ENCODE assay signal across 15 cellular contexts in genomic region chr13:21106089-21106488, GRCh38. TPM values are rescaled to one million over a fixed set of nuclear protein-coding genes. Genes with fewer than 3 reads are reported as not detected.
A peak's percentile ranks its signal among the peaks of the same experiment; 100 is the strongest.
DNase-seq lines count a peak whose midpoint lies in the region; ATAC-seq and TF ChIP-seq lines count a peak whose summit lies in the region.
"Had no signal": no experiment of that assay in that cellular context is flagged by ENCODE, and none has a peak within 500 bp of the region (broad histone marks: within the 10 kb centered on the region; RNA-seq: fewer than 3 reads in every experiment).

No MANE protein-coding gene starts in this region.

- H3K27ac ChIP-seq in PC-3 (ENCODE audit: low read length): no peak overlapping the region
- H3K27ac ChIP-seq: KMS-11, neural progenitor cell, thoracic aorta had no signal

- H3K79me2 ChIP-seq in PC-3 (ENCODE audit: low read length): no peaks in the 10 kb centered on the region

- TF ChIP-seq CTCF in PC-3 (conservative IDR thresholded peaks at IDR 0.05; ENCODE audit: low read depth, low read length): no peak
- no peak for TF ChIP-seq CTCF in BE2C (IDR thresholded peaks at IDR 0.05; ENCODE audit: low read depth, low read length)

- BruUV-seq in PC-3 (replicated peaks; lab: Mats Ljungman, UMichigan): no TSS peak

- no peaks in the 10 kb centered on the region for H3F3A ChIP-seq in PC-3 (ENCODE audit: low read length, unreplicated experiment)

- H3K9ac ChIP-seq in PC-3 (ENCODE audit: low read length): no peak overlapping the region
- H3K9ac ChIP-seq: KMS-11, neural progenitor cell had no signal

- no peaks in the 10 kb centered on the region for H4K20me1 ChIP-seq in PC-3 (ENCODE audit: low read length)

- H3K4me3 ChIP-seq in PC-3 (ENCODE audit: low read length): no peak overlapping the region
- H3K4me3 ChIP-seq in BE2C (ENCODE audit: low read depth, low read length): no peak overlapping the region
- H3K4me3 ChIP-seq: neural progenitor cell, thoracic aorta had no signal

- H3K4me1 ChIP-seq in PC-3 (ENCODE audit: insufficient read depth, low read length) (peaks cover 10% of the 10 kb centered on the region), BE2C (no peaks in the 10 kb centered on the region)
- H3K4me1 ChIP-seq: neural progenitor cell had no signal

- H3K9me2 ChIP-seq in PC-3 (replicated peaks; ENCODE audit: low read length): no peaks in the 10 kb centered on the region

- intact Hi-C loops in PC-3 (cut with micrococcal nuclease): no loop called here

- H3K36me3 ChIP-seq in PC-3 (ENCODE audit: low read depth, low read length) (no peaks in the 10 kb centered on the region), BE2C (no peaks in the 10 kb centered on the region)
- H3K36me3 ChIP-seq: neural progenitor cell, thoracic aorta had no signal

- ATAC-seq in PC-3 (peak; percentile 24), GM19324 (IDR thresholded peaks at IDR 0.05; ENCODE audit: low FRiP score, unreplicated experiment) (no peak)
- ATAC-seq: left lobe of liver had no signal

- CTCF ChIA-PET in PC-3 (lab: Charles Lee): no interaction called here

- H2AFZ ChIP-seq in PC-3 (ENCODE audit: low read length): peak overlapping the region; percentile 74
- H2AFZ ChIP-seq: neural progenitor cell had no signal

- POLR2A ChIA-PET in PC-3 (lab: Charles Lee; ENCODE audit: unreplicated experiment): no interaction called here

- DNase-seq in GM04504 (ENCODE audit: low read depth) (peak; percentile 28), PC-3 (peak; percentile 40), fibroblast of gingiva (ENCODE audit: low read depth) (peak; percentile 50), renal cortical epithelial cell (ENCODE audit: low read depth) (peak; percentile 83), NCI-H524 treated with DMSO at 0.1 percent for 48 hours (lab: John Stamatoyannopoulos, UW) (no peak), BE2C (no peak)
- no peak for DNase-seq in stimulated activated CD4-positive, alpha-beta T cell treated with anti-CD3 and anti-CD28 coated beads, Interleukin-12 subunit alpha, Interleukin-12 subunit beta, amount 100 ng/mL, for 4 hours
- DNase-seq: activated B cell treated with CpG ODN at 0.5 μM for 24 hours; activated naive CD8-positive, alpha-beta T cell treated with anti-CD3 and anti-CD28 coated beads for 36 hours; NCI-H2029 treated with DMSO at 0.1 percent for 48 hours had no signal

- H3K27me3 ChIP-seq in PC-3 (ENCODE audit: low read length) (no peaks in the 10 kb centered on the region), BE2C (no peaks in the 10 kb centered on the region)
- H3K27me3 ChIP-seq: neural progenitor cell had no signal

- H3K4me2 ChIP-seq in PC-3 (ENCODE audit: low read length): peak overlapping the region; percentile 38; the same call in 1 of the 2 replicates
- H3K4me2 ChIP-seq: KMS-11, neural progenitor cell had no signal

- no peaks in the 10 kb centered on the region for H3K9me3 ChIP-seq in PC-3 (ENCODE audit: low read length)
- no peaks in the 10 kb centered on the region for H3K9me3 ChIP-seq in BE2C
- H3K9me3 ChIP-seq: thoracic aorta had no signal

RNA-seq across cellular contexts. Expression of gene SAP18, which starts 33.8 kb away (rescaled TPM):
- 54.8 and 83.8 TPM in 2 replicates for total RNA-seq in PC-3 (2014; rRNA removed)
- total RNA-seq in renal cortical epithelial cell: 57.5 and 63.4 TPM in 2 replicates
- polyA plus RNA-seq in BE2C (2012; ENCODE audit: insufficient read depth, insufficient read length, low read depth): 670 TPM

RNA-seq across cellular contexts. Expression of gene LATS2, which starts 44.7 kb away (rescaled TPM):
- total RNA-seq in PC-3 (2014; rRNA removed) (11.0 and 11.1 TPM in 2 replicates), renal cortical epithelial cell (12.5 and 27.1 TPM in 2 replicates)
- polyA plus RNA-seq in BE2C (2012; ENCODE audit: insufficient read depth, insufficient read length, low read depth): not detected

Comparison
In these comparisons a context has a peak if more than half of its experiments do, and no peak if none do; other contexts are left out.
1. DNase-seq: peak in GM04504 (single experiment), PC-3 (single experiment), fibroblast of gingiva (single experiment) and renal cortical epithelial cell (single experiment); none in stimulated activated CD4-positive, alpha-beta T cell treated with anti-CD3 and anti-CD28 coated beads, Interleukin-12 subunit alpha, Interleukin-12 subunit beta, amount 100 ng/mL, for 4 hours (single experiment), NCI-H524 treated with DMSO at 0.1 percent for 48 hours (single experiment) and BE2C (single experiment).